18 cellular contexts compared by ENCODE assay signal in the genomic region with DNA sequence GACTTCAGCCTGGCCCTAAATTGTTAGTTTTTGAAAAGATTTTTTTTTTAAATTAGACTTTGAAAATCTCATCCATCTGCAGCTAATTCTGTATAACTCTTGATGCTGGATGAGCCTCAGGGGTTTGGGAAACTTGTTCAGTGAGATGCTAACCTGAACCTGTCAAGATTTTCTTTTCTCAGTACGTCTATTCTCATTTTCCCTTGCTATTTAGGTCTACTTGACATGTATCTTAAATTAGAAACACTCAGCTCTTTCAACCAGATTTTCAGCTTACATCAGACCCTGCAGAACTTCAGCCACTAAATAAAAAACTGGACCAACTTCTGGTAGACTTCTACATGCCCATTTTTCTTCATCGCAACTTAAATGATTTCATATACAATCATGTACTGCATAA.
"Had no signal": no experiment of that assay in that cellular context is flagged by ENCODE, and none has a peak within 500 bp of the region (broad histone marks: within the 10 kb centered on the region; RNA-seq: fewer than 3 reads in every experiment).

No MANE protein-coding gene starts in this region.

- H3K9me3 ChIP-seq: right atrium auricular region, thyroid gland had no signal

- DNase-seq: activated CD4-positive, alpha-beta T cell treated with anti-CD3 and anti-CD28 coated beads for 1 hour; activated CD4-positive, alpha-beta T cell treated with anti-CD3 and anti-CD28 coated beads, Interleukin-2, amount 50 U/mL, for 48 hours; activated naive CD4-positive, alpha-beta T cell treated with anti-CD3 and anti-CD28 coated beads for 36 hours; activated naive CD8-positive, alpha-beta T cell treated with anti-CD3 and anti-CD28 coated beads, Interleukin-2, amount 50 U/mL, for 24 hours; aorta; cortex of kidney; effector CD4-positive, alpha-beta T cell; foreskin fibroblast; hypothalamus; left ventricle myocardium inferior; natural killer cell; posterior cingulate gyrus; stimulated activated CD4-positive, alpha-beta T cell treated with anti-CD3 and anti-CD28 coated beads, Interleukin-2, amount 100 ng/mL, for 48 hours; thyroid gland had no signal

- H3K27me3 ChIP-seq: right atrium auricular region, thyroid gland had no signal

- H3K27ac ChIP-seq: left ventricle myocardium inferior, right atrium auricular region, thyroid gland, VCaP had no signal

- ATAC-seq: activated naive CD8-positive, alpha-beta T cell treated with anti-CD3 and anti-CD28 coated beads, Interleukin-2, amount 50 U/mL, for 24 hours; activated T-helper 17 cell treated with anti-CD3 and anti-CD28 coated beads, Interleukin-2, amount 50 U/mL, for 72 hours; natural killer cell; stimulated activated memory B cell treated with anti-CD40 and anti-IgM and Interleukin-4, amounts not matched to agents 10 μg/mL and 1 μg/mL and 100 μg/mL, for 72 hours had no signal

- H3K4me3 ChIP-seq: left ventricle myocardium inferior, right atrium auricular region, thyroid gland had no signal

- H3K36me3 ChIP-seq: left ventricle myocardium inferior, right atrium auricular region, thyroid gland had no signal

- H3K4me1 ChIP-seq: left ventricle myocardium inferior, right atrium auricular region, thyroid gland had no signal
